Comparison of ENCODE assay signal across 25 cellular contexts in genomic region chr3:162192340-162193004, GRCh38.
DNase-seq lines count a peak whose midpoint lies in the region; ATAC-seq, FAIRE-seq and TF ChIP-seq lines count a peak whose summit lies in the region.
"Had no signal": no experiment of that assay in that cellular context is flagged by ENCODE, and none has a peak within 500 bp of the region (broad histone marks: within the 10 kb centered on the region; RNA-seq: fewer than 3 reads in every experiment).

No MANE protein-coding gene starts in this region.

- H3K27me3 ChIP-seq in right atrium auricular region (no peaks in the 10 kb centered on the region), left ventricle myocardium inferior (ENCODE audit: low read depth) (no peaks in the 10 kb centered on the region)
- H3K27me3 ChIP-seq: BE2C; BLaER1 treated with 17β-estradiol and CSF1 and Interleukin-3, amounts not matched to agents 10 nM and 100 nM had no signal

- ATAC-seq in Right ventricle myocardium inferior: peak; percentile 72
- no peak for ATAC-seq in left lobe of liver
- ATAC-seq: GM12878 had no signal

- H3K36me3 ChIP-seq in right atrium auricular region (no peaks in the 10 kb centered on the region), left ventricle myocardium inferior (no peaks in the 10 kb centered on the region)
- H3K36me3 ChIP-seq: BE2C; BLaER1 treated with 17β-estradiol and CSF1 and Interleukin-3, amounts not matched to agents 10 nM and 100 nM; HAP-1 had no signal

- intact Hi-C loops in Right ventricle myocardium inferior (cut with DNase I) (loop anchor here (5.0 kb wide), 1 partner anchor 55 kb away; no protein-coding TSS in a partner anchor), left ventricle myocardium inferior (cut with micrococcal nuclease) (no loop called here), lower leg skin (cut with DNase I; ENCODE audit: low total_unique reads) (no loop called here)

- H3K27ac ChIP-seq in right atrium auricular region (peak overlapping the region in 1 of 2 donors; percentile 53), left ventricle myocardium inferior (replicated peaks) (peak overlapping the region; percentile 45)
- H3K27ac ChIP-seq: 22Rv1; BLaER1 treated with 17β-estradiol and CSF1 and Interleukin-3, amounts not matched to agents 10 nM and 100 nM had no signal

- H3K4me3 ChIP-seq in right atrium auricular region (no peak overlapping the region), left ventricle myocardium inferior (no peak overlapping the region), lower leg skin (ENCODE audit: low read depth, poor library complexity, severe bottlenecking) (no peak overlapping the region)
- H3K4me3 ChIP-seq: BLaER1 treated with 17β-estradiol and CSF1 and Interleukin-3, amounts not matched to agents 10 nM and 100 nM; GM12878; HAP-1 had no signal

- WGBS in lower leg skin, 2 donors: 60 to 64% methylated on average over 1 of the region's 1 CpG

- H3K9me3 ChIP-seq in right atrium auricular region (no peaks in the 10 kb centered on the region), left ventricle myocardium inferior (replicated peaks) (peaks cover 17% of the 10 kb centered on the region)
- H3K9me3 ChIP-seq: BE2C, HAP-1 had no signal

- TF ChIP-seq POLR2A in lower leg skin (IDR thresholded peaks at IDR 0.05): no peak

- DNase-seq in Right ventricle myocardium inferior (ENCODE audit: missing footprints): no peak
- DNase-seq in right atrium auricular region (ENCODE audit: low spot score): no peak
- no peak for DNase-seq in left ventricle myocardium inferior
- peak; percentile 33 for DNase-seq in superior temporal gyrus (ENCODE audit: extremely low spot score)
- no peak for DNase-seq in lower leg skin (ENCODE audit: low spot score in 2 of 2)
- DNase-seq in urothelium cell line (ENCODE audit: low spot score): no peak
- no peak for DNase-seq in left lobe of liver (ENCODE audit: low spot score)
- DNase-seq: ACHN; AML-193; BE2C; CD4-positive, alpha-beta T cell; CD8-positive, alpha-beta memory T cell; DMS 273 treated with DMSO at 0.1 percent for 48 hours; DMS79; EL; GDM1; GOT3; HFFc6 had no signal

- TF ChIP-seq CTCF in right atrium auricular region (IDR thresholded peaks at IDR 0.05) (no peak), left ventricle myocardium inferior (IDR thresholded peaks at IDR 0.05; ENCODE audit: borderline replicate concordance) (no peak), lower leg skin (IDR thresholded peaks at IDR 0.05) (no peak)

- FAIRE-seq in endometrium (lab: Jason Lieb, UNC): peak; percentile 21
- FAIRE-seq in urothelium cell line (lab: Jason Lieb, UNC): no peak
- FAIRE-seq: D721Med, GM12878, H54 had no signal

- H3K4me1 ChIP-seq in right atrium auricular region (peaks cover 0 to 5% of the 10 kb centered on the region in 2 donors), left ventricle myocardium inferior (peaks cover 32% of the 10 kb centered on the region)
- H3K4me1 ChIP-seq: BE2C; BLaER1 treated with 17β-estradiol and CSF1 and Interleukin-3, amounts not matched to agents 10 nM and 100 nM; HAP-1 had no signal
